Comparison of ENCODE assay signal across 1 cellular context in the genomic region with DNA sequence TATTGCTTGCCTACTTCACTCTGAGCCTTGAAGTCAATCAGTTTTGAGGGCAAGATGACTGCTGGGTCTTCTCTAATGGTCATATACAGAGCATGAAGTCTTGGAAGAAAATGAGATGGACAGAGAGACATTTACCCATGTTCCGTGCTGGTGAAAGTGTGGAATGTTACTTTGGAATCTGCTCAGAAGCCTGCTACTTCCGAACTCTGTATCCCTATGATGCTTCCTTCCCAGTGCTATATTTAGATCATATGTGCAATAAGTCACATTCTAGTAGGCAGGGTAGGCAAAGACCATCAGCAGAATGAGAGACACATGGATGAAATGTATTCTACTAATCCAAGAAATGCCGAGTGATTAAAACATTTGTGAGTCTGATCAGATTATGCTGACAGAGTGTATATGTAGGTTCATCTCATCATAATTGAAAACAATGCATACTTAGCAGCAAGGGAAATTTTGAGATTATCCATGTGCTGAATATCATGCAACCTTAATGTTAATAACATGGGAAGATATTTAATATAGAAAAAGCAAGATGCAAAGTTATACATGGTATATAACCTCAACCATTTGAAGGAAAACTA.
TF ChIP-seq lines count a peak whose summit lies in the region.

No MANE protein-coding gene starts in this region.

TF ChIP-seq in WTC11, 78 proteins besides CTCF, POLR2A, EP300 and RAD21 (continued from another document):
- TF ChIP-seq ZNF281 (CRISPR knock-in tag; IDR thresholded peaks at IDR 0.05) (no peak), TEAD4 (CRISPR knock-in tag; IDR thresholded peaks at IDR 0.05) (no peak)
- TF ChIP-seq, protein P1, sequence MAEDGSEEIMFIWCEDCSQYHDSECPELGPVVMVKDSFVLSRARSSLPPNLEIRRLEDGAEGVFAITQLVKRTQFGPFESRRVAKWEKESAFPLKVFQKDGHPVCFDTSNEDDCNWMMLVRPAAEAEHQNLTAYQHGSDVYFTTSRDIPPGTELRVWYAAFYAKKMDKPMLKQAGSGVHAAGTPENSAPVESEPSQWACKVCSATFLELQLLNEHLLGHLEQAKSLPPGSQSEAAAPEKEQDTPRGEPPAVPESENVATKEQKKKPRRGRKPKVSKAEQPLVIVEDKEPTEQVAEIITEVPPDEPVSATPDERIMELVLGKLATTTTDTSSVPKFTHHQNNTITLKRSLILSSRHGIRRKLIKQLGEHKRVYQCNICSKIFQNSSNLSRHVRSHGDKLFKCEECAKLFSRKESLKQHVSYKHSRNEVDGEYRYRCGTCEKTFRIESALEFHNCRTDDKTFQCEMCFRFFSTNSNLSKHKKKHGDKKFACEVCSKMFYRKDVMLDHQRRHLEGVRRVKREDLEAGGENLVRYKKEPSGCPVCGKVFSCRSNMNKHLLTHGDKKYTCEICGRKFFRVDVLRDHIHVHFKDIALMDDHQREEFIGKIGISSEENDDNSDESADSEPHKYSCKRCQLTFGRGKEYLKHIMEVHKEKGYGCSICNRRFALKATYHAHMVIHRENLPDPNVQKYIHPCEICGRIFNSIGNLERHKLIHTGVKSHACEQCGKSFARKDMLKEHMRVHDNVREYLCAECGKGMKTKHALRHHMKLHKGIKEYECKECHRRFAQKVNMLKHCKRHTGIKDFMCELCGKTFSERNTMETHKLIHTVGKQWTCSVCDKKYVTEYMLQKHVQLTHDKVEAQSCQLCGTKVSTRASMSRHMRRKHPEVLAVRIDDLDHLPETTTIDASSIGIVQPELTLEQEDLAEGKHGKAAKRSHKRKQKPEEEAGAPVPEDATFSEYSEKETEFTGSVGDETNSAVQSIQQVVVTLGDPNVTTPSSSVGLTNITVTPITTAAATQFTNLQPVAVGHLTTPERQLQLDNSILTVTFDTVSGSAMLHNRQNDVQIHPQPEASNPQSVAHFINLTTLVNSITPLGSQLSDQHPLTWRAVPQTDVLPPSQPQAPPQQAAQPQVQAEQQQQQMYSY (CRISPR knock-in tag; IDR thresholded peaks at IDR 0.05): no peak
TF ChIP-seq in WTC11: peak in this region for 0.
